8 cellular contexts compared by ENCODE assay signal in genomic region chr2:127415593-127416485, GRCh38. TPM values are rescaled to one million over a fixed set of nuclear protein-coding genes. Genes with fewer than 3 reads are reported as not detected.
A peak's percentile ranks its signal among the peaks of the same experiment; 100 is the strongest.
DNase-seq lines count a peak whose midpoint lies in the region; ATAC-seq, FAIRE-seq and TF ChIP-seq lines count a peak whose summit lies in the region.

No MANE protein-coding gene starts in this region.

- H3K4me3 Mint-ChIP-seq in WTC11: peak overlapping the region; percentile 63

- H3K27me3 ChIP-seq in Karpas-422 (ENCODE audit: low read length) (no peaks in the 10 kb centered on the region), bronchial epithelial cell (ENCODE audit: control insufficient read depth, insufficient read depth, low read length) (no peaks in the 10 kb centered on the region), left lung (peaks cover 0 to 22% of the 10 kb centered on the region in 2 donors)

- ATAC-seq in GM21619 (IDR thresholded peaks at IDR 0.05; ENCODE audit: unreplicated experiment) (peak; percentile 79), WTC11 (peak; percentile 94), left lung (peak; percentile 96)

- no peaks in the 10 kb centered on the region for H3K9me2 ChIP-seq in Karpas-422 (replicated peaks; ENCODE audit: insufficient read depth, low read length)

- CTCF ChIA-PET in WTC11 (lab: Charles Lee): interaction anchor here (0.6 to 2.8 kb wide), 43 partner anchors 9 to 587 kb away, joined by 3 to 23 read pairs (median 4); partner anchors contain the start of genes ERCC3 and LIMS2

- DNase-seq in DMS79 (lab: John Stamatoyannopoulos, UW) (peak; percentile 52), Karpas-422 (peak; percentile 86), WTC11 (ENCODE audit: low spot score) (peak; percentile 90), bronchial epithelial cell (ENCODE audit: low read depth) (peak; percentile 74), left lung (peak; percentile 84 to 95), H4 (ENCODE audit: low spot score) (no peak)
- DNase-seq in stimulated activated CD4-positive, alpha-beta T cell treated with anti-CD3 and anti-CD28 coated beads, Interleukin-4, amount 100 ng/mL, for 24 hours: peak; percentile 82

- H3K27ac ChIP-seq in Karpas-422 (ENCODE audit: low read length): no peak overlapping the region
- no peak overlapping the region for H3K27ac ChIP-seq in left lung

- TF ChIP-seq CTCF in WTC11 (IDR thresholded peaks at IDR 0.05): peak; percentile 59
- peak; percentile 80 for TF ChIP-seq CTCF in bronchial epithelial cell (IDR thresholded peaks at IDR 0.05; ENCODE audit: insufficient read depth, low read length, severe bottlenecking)
- TF ChIP-seq CTCF in left lung (IDR thresholded peaks at IDR 0.05): peak; percentile 62 to 67

- no peaks in the 10 kb centered on the region for H3K36me3 ChIP-seq in Karpas-422 (ENCODE audit: insufficient read depth, low read length)
- H3K36me3 ChIP-seq in bronchial epithelial cell (ENCODE audit: control insufficient read depth, insufficient read depth, low read length): no peaks in the 10 kb centered on the region
- H3K36me3 ChIP-seq in left lung: no peaks in the 10 kb centered on the region

- peak overlapping the region; percentile 73; the same call in 1 of the 2 replicates for H2AFZ ChIP-seq in Karpas-422 (ENCODE audit: low read length)

- H3K4me3 ChIP-seq in Karpas-422 (ENCODE audit: low read length) (peak overlapping the region; percentile 65), bronchial epithelial cell (ENCODE audit: low read depth, low read length) (peak overlapping the region; percentile 33), left lung (peak overlapping the region; percentile 31 to 38)

- no peaks in the 10 kb centered on the region for H4K20me1 ChIP-seq in Karpas-422 (ENCODE audit: insufficient read depth, low read depth, low read length)

- intact Hi-C loops in left lung (cut with DNase I): no loop called here

- H3K27me3 Mint-ChIP-seq in WTC11 (ENCODE audit: low read depth): peaks cover 57% of the 10 kb centered on the region

- POLR2A ChIA-PET in WTC11 (lab: Charles Lee): interaction anchor here (1.0 kb wide), 1 partner anchor 122 kb away, joined by 4 read pairs; the partner anchor contains the start of gene ERCC3

- H3K4me2 ChIP-seq in Karpas-422 (ENCODE audit: low read depth, low read length, poor library complexity, severe bottlenecking): peak overlapping the region; percentile 81

- H3K9me3 Mint-ChIP-seq in WTC11: peaks cover 17% of the 10 kb centered on the region

- peaks cover 12% of the 10 kb centered on the region for H3K36me3 Mint-ChIP-seq in WTC11

- FAIRE-seq in bronchial epithelial cell (lab: Jason Lieb, UNC): no peak

- peak overlapping the region; percentile 48 for H3K9ac ChIP-seq in Karpas-422 (ENCODE audit: low read length)

- peaks cover 14% of the 10 kb centered on the region for H3K4me1 Mint-ChIP-seq in WTC11

- no peaks in the 10 kb centered on the region for H3K79me2 ChIP-seq in Karpas-422 (ENCODE audit: low read length)

- H3K9me3 ChIP-seq in Karpas-422 (ENCODE audit: low read length) (no peaks in the 10 kb centered on the region), left lung (no peaks in the 10 kb centered on the region)

- peaks cover 15% of the 10 kb centered on the region for H3K4me1 ChIP-seq in Karpas-422 (ENCODE audit: low read length)
- peaks cover 13 to 43% of the 10 kb centered on the region in 2 donors for H3K4me1 ChIP-seq in left lung

- no peak overlapping the region for H3K27ac Mint-ChIP-seq in WTC11

TF ChIP-seq in WTC11, 78 proteins besides CTCF, POLR2A, EP300 and RAD21 (continues in another document):
- TF ChIP-seq GRHL2 (CRISPR knock-in tag; IDR thresholded peaks at IDR 0.05; ENCODE audit: insufficient replicate concordance, severe bottlenecking) (no peak), ESRRA (CRISPR knock-in tag; IDR thresholded peaks at IDR 0.05; ENCODE audit: borderline replicate concordance) (no peak), MYBL2 (CRISPR knock-in tag; IDR thresholded peaks at IDR 0.05) (peak; percentile 19; the same call in 1 of the 2 replicates), ERG (CRISPR knock-in tag; IDR thresholded peaks at IDR 0.05) (no peak), ZNF121 (CRISPR knock-in tag; IDR thresholded peaks at IDR 0.05) (no peak), ZNF671 (CRISPR knock-in tag; IDR thresholded peaks at IDR 0.05) (no peak), HMGA2 (CRISPR knock-in tag; IDR thresholded peaks at IDR 0.05) (no peak), MLX (CRISPR knock-in tag; IDR thresholded peaks at IDR 0.05) (0 out of 2 replicates have a peak, but pooled peaks have one; percentile 86), FOXP1 (CRISPR knock-in tag; IDR thresholded peaks at IDR 0.05; ENCODE audit: borderline replicate concordance) (peak; percentile 62; the same call in 1 of the 2 replicates), FOXJ3 (CRISPR knock-in tag; IDR thresholded peaks at IDR 0.05; ENCODE audit: borderline replicate concordance) (no peak), ZBTB43 (CRISPR knock-in tag; IDR thresholded peaks at IDR 0.05) (no peak), ZNF423 (CRISPR knock-in tag; IDR thresholded peaks at IDR 0.05) (no peak), KAT7 (CRISPR knock-in tag; IDR thresholded peaks at IDR 0.05; ENCODE audit: borderline replicate concordance) (0 out of 2 replicates have a peak, but pooled peaks have one; percentile 37)
- TF ChIP-seq, protein P1, sequence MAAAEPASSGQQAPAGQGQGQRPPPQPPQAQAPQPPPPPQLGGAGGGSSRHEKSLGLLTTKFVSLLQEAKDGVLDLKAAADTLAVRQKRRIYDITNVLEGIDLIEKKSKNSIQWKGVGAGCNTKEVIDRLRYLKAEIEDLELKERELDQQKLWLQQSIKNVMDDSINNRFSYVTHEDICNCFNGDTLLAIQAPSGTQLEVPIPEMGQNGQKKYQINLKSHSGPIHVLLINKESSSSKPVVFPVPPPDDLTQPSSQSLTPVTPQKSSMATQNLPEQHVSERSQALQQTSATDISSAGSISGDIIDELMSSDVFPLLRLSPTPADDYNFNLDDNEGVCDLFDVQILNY (CRISPR knock-in tag; IDR thresholded peaks at IDR 0.05): peak; percentile 59; the same call in 1 of the 2 replicates
- TF ChIP-seq, protein P2, sequence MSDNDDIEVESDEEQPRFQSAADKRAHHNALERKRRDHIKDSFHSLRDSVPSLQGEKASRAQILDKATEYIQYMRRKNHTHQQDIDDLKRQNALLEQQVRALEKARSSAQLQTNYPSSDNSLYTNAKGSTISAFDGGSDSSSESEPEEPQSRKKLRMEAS (CRISPR knock-in tag; IDR thresholded peaks at IDR 0.05): peak; percentile 98
- TF ChIP-seq, protein P3, sequence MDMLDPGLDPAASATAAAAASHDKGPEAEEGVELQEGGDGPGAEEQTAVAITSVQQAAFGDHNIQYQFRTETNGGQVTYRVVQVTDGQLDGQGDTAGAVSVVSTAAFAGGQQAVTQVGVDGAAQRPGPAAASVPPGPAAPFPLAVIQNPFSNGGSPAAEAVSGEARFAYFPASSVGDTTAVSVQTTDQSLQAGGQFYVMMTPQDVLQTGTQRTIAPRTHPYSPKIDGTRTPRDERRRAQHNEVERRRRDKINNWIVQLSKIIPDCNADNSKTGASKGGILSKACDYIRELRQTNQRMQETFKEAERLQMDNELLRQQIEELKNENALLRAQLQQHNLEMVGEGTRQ (CRISPR knock-in tag; IDR thresholded peaks at IDR 0.05): peak; percentile 65

RNA-seq across cellular contexts. Expression of gene PROC, which starts 2.4 kb away (rescaled TPM):
- not detected in 2 replicates for total RNA-seq in Karpas-422 (2014; rRNA removed; shearing (Covaris generic); ENCODE audit: low replicate concordance)
- 0.30 to 0.59 TPM (median 0.39 TPM) in 3 replicates for total RNA-seq in WTC11 (2021)
- 0.26 TPM in 1 of 2 replicates, not detected in the other for total RNA-seq in bronchial epithelial cell
- under 1 TPM in 1 of 2 donors, not detected in 1; 0.50 TPM for total RNA-seq in left lung
- 1.3 and 2.6 TPM in 2 replicates for total RNA-seq in H4 (2014; rRNA removed; shearing (Covaris generic))

RNA-seq across cellular contexts. Expression of gene MAP3K2, which starts 28.1 kb away (rescaled TPM):
- total RNA-seq in Karpas-422 (2014; rRNA removed; shearing (Covaris generic); ENCODE audit: low replicate concordance): 36.0 and 40.7 TPM in 2 replicates
- 26.9 to 31.7 TPM (median 31.3 TPM) in 3 replicates for total RNA-seq in WTC11 (2021)
- total RNA-seq in bronchial epithelial cell: 24.1 and 27.9 TPM in 2 replicates
- total RNA-seq in left lung: 10 to 100 TPM; 61.4 to 84.9 TPM
- 15.5 and 17.4 TPM in 2 replicates for total RNA-seq in H4 (2014; rRNA removed; shearing (Covaris generic))
